ENCODE assay signal across 12 cellular contexts in genomic region chr18:8707946-8708345, GRCh38. TPM values are rescaled to one million over a fixed set of nuclear protein-coding genes. Genes with fewer than 3 reads are reported as not detected.
DNase-seq lines count a peak whose midpoint lies in the region; ATAC-seq, FAIRE-seq and TF ChIP-seq lines count a peak whose summit lies in the region.
"Had no signal": no experiment of that assay in that cellular context is flagged by ENCODE, and none has a peak within 500 bp of the region (broad histone marks: within the 10 kb centered on the region; RNA-seq: fewer than 3 reads in every experiment).

No MANE protein-coding gene starts in this region.

- ATAC-seq in A549 (no peak), naive B cell (ENCODE audit: low read depth in 2 of 2) (no peak), HG03342 (IDR thresholded peaks at IDR 0.05; ENCODE audit: unreplicated experiment) (no peak)

- H3K27ac ChIP-seq in A549, result peak overlapping the region; percentile 91 to 100
- H3K27ac ChIP-seq: C4-2B had no signal

- no peak for TF ChIP-seq POLR2A in A549 (IDR thresholded peaks at IDR 0.05; ENCODE audit: low read length)

- H3K4me1 ChIP-seq in A549, result peaks cover 47% of the 10 kb centered on the region

- H3K9me3 Mint-ChIP-seq in naive B cell, result no peaks in the 10 kb centered on the region

- FAIRE-seq in A549 (lab: Jason Lieb, UNC), result no peak
- FAIRE-seq: bronchial epithelial cell, GM18507 had no signal

- CTCF ChIA-PET in A549 (lab: Yijun Ruan, JAX), result interaction anchor here (0.8 to 2.3 kb wide), 9 partner anchors 9 to 280 kb away, joined by 3 to 11 read pairs (median 4); partner anchors contain the start of gene RAB12

- H3K4me2 ChIP-seq in A549, result peak overlapping the region; percentile 95

- peaks cover 21 to 40% (median 23%) of the 10 kb centered on the region in 3 donors for H3K4me1 Mint-ChIP-seq in naive B cell

- TF ChIP-seq CTCF in A549 (IDR thresholded peaks at IDR 0.05), result no peak
- TF ChIP-seq CTCF in HFF-Myc (IDR thresholded peaks at IDR 0.05; ENCODE audit: low read depth, low read length, missing control alignments), result no peak
- TF ChIP-seq CTCF in choroid plexus epithelial cell (conservative IDR thresholded peaks at IDR 0.05; ENCODE audit: low read depth, low read length), result no peak

- TF ChIP-seq EP300 in A549 (IDR thresholded peaks at IDR 0.05), result no peak

- peak overlapping the region in 1 of 6 donors; percentile 90 for H3K27ac Mint-ChIP-seq in naive B cell

- peaks cover 13 to 41% (median 22%) of the 10 kb centered on the region in 3 donors for H3K27me3 Mint-ChIP-seq in naive B cell

- H3K36me3 Mint-ChIP-seq in naive B cell, result peaks cover 0 to 8% of the 10 kb centered on the region in 2 donors

- H3K4me3 ChIP-seq in A549, result peak overlapping the region; percentile 94
- peak overlapping the region; percentile 93 for H3K4me3 ChIP-seq in HFF-Myc (replicated peaks; ENCODE audit: low read depth, low read length)
- H3K4me3 ChIP-seq in choroid plexus epithelial cell (ENCODE audit: low read depth, low read length), result peak overlapping the region; percentile 71

- DNase-seq in A549 (ENCODE audit: low read depth in 1 of 2, low spot score in 1 of 2) (peak in 1 of 2 experiments; percentile 27), HFF-Myc (ENCODE audit: extremely low read depth, low read depth) (no peak), choroid plexus epithelial cell (ENCODE audit: low read depth) (no peak), naive B cell (no peak), GF-D8 (lab: John Stamatoyannopoulos, UW) (no peak), DMS153 (lab: John Stamatoyannopoulos, UW) (no peak)
- no peak for DNase-seq in activated CD4-positive, CD25-positive, alpha-beta regulatory T cell (lab: John Stamatoyannopoulos, UW)
- DNase-seq: SHP77 had no signal

- POLR2A ChIA-PET in A549 (lab: Yijun Ruan, JAX), result interaction anchor here (0.6 to 1.6 kb wide), 3 partner anchors 17 to 197 kb away, joined by 3 to 7 read pairs (median 3); no protein-coding TSS in a partner anchor

- no peaks in the 10 kb centered on the region for H3K9me3 ChIP-seq in A549

- H3K4me3 Mint-ChIP-seq in naive B cell, result peak overlapping the region in 7 of 8 donors; percentile 86 to 99 (median 95)

- 4% methylated on average over 1 of the region's 1 CpG for WGBS in A549 (ENCODE audit: missing lambda C conversion rate)

- no peak for TF ChIP-seq RAD21 in A549 (conservative IDR thresholded peaks at IDR 0.05 in 1 of 2, IDR thresholded peaks at IDR 0.05 in 1 of 2)

TF ChIP-seq in A549, 52 proteins besides CTCF, POLR2A, EP300 and RAD21:
- TF ChIP-seq HEYL (CRISPR knock-in tag; IDR thresholded peaks at IDR 0.05), result no peak
- TF ChIP-seq MAZ (IDR thresholded peaks at IDR 0.05; ENCODE audit: borderline replicate concordance, low read depth, low read length), result no peak
- TF ChIP-seq CBX2 (IDR thresholded peaks at IDR 0.05; ENCODE audit: borderline replicate concordance, low read depth), result no peak
- TF ChIP-seq ZSCAN20 (CRISPR knock-in tag; IDR thresholded peaks at IDR 0.05), result no peak
- no peak for TF ChIP-seq BCL3 (IDR thresholded peaks at IDR 0.05)
TF ChIP-seq in A549: peak in this region for 0.

RNA-seq across cellular contexts. Expression of gene MTCL1, which starts 2.6 kb away (rescaled TPM):
- polyA plus RNA-seq in A549 (2011; rRNA removed), result 43.6 and 44.4 TPM in 2 replicates
- polyA plus RNA-seq in A549 (2012; cell fraction: cytosol; rRNA removed), result 37.2 and 44.0 TPM in 2 replicates
- polyA plus RNA-seq in A549 (2012; cell fraction: nucleus; rRNA removed), result 153 and 157 TPM in 2 replicates
- polyA plus RNA-seq in A549 (2017; fragmentation: RNase III; extraction: RNeasy Plus Mini Kit Qiagen cat#74134 plus additional on column Dnase treatment), result 48.6 to 56.0 TPM (median 49.6 TPM) in 3 replicates
- 66.2 and 67.8 TPM in 2 replicates for polyA minus RNA-seq in A549 (2011; rRNA and poly(A)+ RNA removed)
- polyA plus RNA-seq in naive B cell (ENCODE audit: low read depth in 6 of 6), result 1 to 10 TPM in 2 of 6 donors, under 1 TPM in 4; 0.26 to 1.4 (median 0.80) TPM

Comparison
In these comparisons a context has a peak if more than half of its experiments do, and no peak if none do; other contexts are left out.
1. RNA of gene MTCL1, which starts 2.6 kb away (polyA plus RNA-seq): 37.2 to 157 TPM in A549; 0.26 to 1.4 TPM in naive B cell; every median in the first group is over 10 times any median in the second.
2. Peak in every context shown above with its lines, with median percentiles within 50 percentile points of each other: H3K4me3 ChIP-seq.